In the genomic region with DNA sequence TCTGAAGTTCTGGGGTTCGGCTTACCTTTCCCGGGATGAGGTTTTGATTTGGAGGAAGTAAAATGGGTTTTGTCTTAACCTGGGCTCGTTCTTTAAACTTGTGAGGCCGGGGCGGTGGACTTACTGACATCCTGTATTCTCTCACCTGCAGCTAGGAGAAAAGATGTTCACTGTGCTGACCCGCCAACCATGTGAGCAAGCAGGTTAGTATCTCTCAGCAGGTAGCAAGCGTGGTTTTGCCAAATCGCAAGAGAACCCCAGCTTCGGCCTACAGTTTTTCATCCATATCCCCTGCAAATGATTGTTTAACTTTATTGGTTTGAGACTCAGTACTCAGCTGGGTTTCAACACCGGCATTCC, we compare ENCODE assay signal across 20 cellular contexts. TPM values are rescaled to one million over a fixed set of nuclear protein-coding genes. Genes with fewer than 3 reads are reported as not detected.
DNase-seq lines count a peak whose midpoint lies in the region; ATAC-seq and TF ChIP-seq lines count a peak whose summit lies in the region.
"Had no signal": no experiment of that assay in that cellular context is flagged by ENCODE, and none has a peak within 500 bp of the region (broad histone marks: within the 10 kb centered on the region; RNA-seq: fewer than 3 reads in every experiment).

No MANE protein-coding gene starts in this region.

- no peaks in the 10 kb centered on the region for H3K9me3 ChIP-seq in PC-9 (ENCODE audit: insufficient read depth, low read depth)
- H3K9me3 ChIP-seq: right atrium auricular region had no signal

- TF ChIP-seq CTCF in PC-9 (conservative IDR thresholded peaks at IDR 0.05) = no peak
- no peak for TF ChIP-seq CTCF in nephron progenitor cell (IDR thresholded peaks at IDR 0.05)

- H3K36me3 Mint-ChIP-seq in nephron progenitor cell (ENCODE audit: low read depth) = no peaks in the 10 kb centered on the region
- H3K36me3 Mint-ChIP-seq in activated T-helper 1 cell treated with anti-CD3 and anti-CD28 coated beads, Interleukin-12 subunit alpha, Interleukin-12 subunit beta, Interleukin-2, Interleukin-4 antibody, amounts not matched to agents 30 ng/mL and 10 ng/mL and 1 ng/mL, durations not matched to agents 14 hours and 24 hours and 36 hours (ENCODE audit: low read depth) = no peaks in the 10 kb centered on the region

- no peaks in the 10 kb centered on the region for H3K4me1 Mint-ChIP-seq in nephron progenitor cell
- peaks cover 9% of the 10 kb centered on the region for H3K4me1 Mint-ChIP-seq in activated T-helper 1 cell treated with anti-CD3 and anti-CD28 coated beads, Interleukin-12 subunit alpha, Interleukin-12 subunit beta, Interleukin-2, Interleukin-4 antibody, amounts not matched to agents 30 ng/mL and 10 ng/mL and 1 ng/mL, durations not matched to agents 14 hours and 24 hours and 36 hours (ENCODE audit: low read depth)

- H3K27ac ChIP-seq in PC-9 = no peak overlapping the region
- H3K27ac ChIP-seq: right atrium auricular region, WERI-Rb-1 had no signal

- CTCF ChIA-PET in PC-9 (lab: Charles Lee) = no interaction called here

- in situ Hi-C loops in G401 (cut with HindIII; ENCODE audit: low sequenced_read_pairs) = no loop called here

- POLR2A ChIA-PET in PC-9 (lab: Charles Lee; ENCODE audit: unreplicated experiment) = no interaction called here

- H3K9me2 ChIP-seq in PC-9 (ENCODE audit: insufficient read depth) = no peaks in the 10 kb centered on the region

- H3K27me3 ChIP-seq in PC-9 (ENCODE audit: insufficient read depth, low read depth) = no peaks in the 10 kb centered on the region
- H3K27me3 ChIP-seq: right atrium auricular region had no signal

- H3K79me2 ChIP-seq in PC-9 (ENCODE audit: low read depth) = no peaks in the 10 kb centered on the region

- DNase-seq in G401 (ENCODE audit: low spot score) (peak; percentile 63), PC-9 (no peak), nephron progenitor cell (no peak), NAMALWA (ENCODE audit: low spot score) (no peak), SIG-M5 treated with dmso at 0.1 percent for 504 hours (lab: John Stamatoyannopoulos, UW; ENCODE audit: unreplicated experiment) (no peak)
- no peak for DNase-seq in activated T-helper 1 cell treated with anti-CD3 and anti-CD28 coated beads, Interleukin-12 subunit alpha, Interleukin-12 subunit beta, Interleukin-2, Interleukin-4 antibody, amounts not matched to agents 30 ng/mL and 10 ng/mL and 1 ng/mL, durations not matched to agents 14 hours and 24 hours and 36 hours (ENCODE audit: low spot score)
- DNase-seq: activated CD8-positive, alpha-beta T cell treated with anti-CD3 and anti-CD28 coated beads, Interleukin-2, amount 10 ng/mL, durations not matched to agents 7 days and 5 days; AML-193; amniotic stem cell; left ventricle myocardium superior; NCI-H1694; NCI-H82; RPMI8226; WERI-Rb-1 had no signal

- no peak overlapping the region for H3K4me3 ChIP-seq in PC-9

- peak overlapping the region; percentile 92; the same call in 1 of the 2 replicates for H3K4me2 ChIP-seq in PC-9

- no peaks in the 10 kb centered on the region for H3K36me3 ChIP-seq in PC-9 (ENCODE audit: low read depth)
- H3K36me3 ChIP-seq: right atrium auricular region, WERI-Rb-1 had no signal

- no TSS peak for BruUV-seq in PC-9 (replicated peaks; lab: Mats Ljungman, UMichigan)

- no peak overlapping the region for H3K27ac Mint-ChIP-seq in nephron progenitor cell
- H3K27ac Mint-ChIP-seq in activated T-helper 1 cell treated with anti-CD3 and anti-CD28 coated beads, Interleukin-12 subunit alpha, Interleukin-12 subunit beta, Interleukin-2, Interleukin-4 antibody, amounts not matched to agents 30 ng/mL and 10 ng/mL and 1 ng/mL, durations not matched to agents 14 hours and 24 hours and 36 hours = no peak overlapping the region
- H3K27ac Mint-ChIP-seq: activated CD8-positive, alpha-beta T cell treated with anti-CD3 and anti-CD28 coated beads, Interleukin-2, amount 10 ng/mL, durations not matched to agents 7 days and 5 days; dendritic cell treated with granulocyte-macrophage colony-stimulating factor and Interleukin-4, amounts not matched to agents 40 ng/mL and 50 ng/mL, for 4 days had no signal

- intact Hi-C loops in PC-9 (cut with micrococcal nuclease; ENCODE audit: unreplicated experiment) = no loop called here
- intact Hi-C loops in activated T-helper 1 cell treated with anti-CD3 and anti-CD28 coated beads, Interleukin-12 subunit alpha, Interleukin-12 subunit beta, Interleukin-2, Interleukin-4 antibody, amounts not matched to agents 30 ng/mL and 10 ng/mL and 1 ng/mL, durations not matched to agents 14 hours and 24 hours and 36 hours (cut with micrococcal nuclease) = no loop called here

- peaks cover 7% of the 10 kb centered on the region for H3K9me3 Mint-ChIP-seq in nephron progenitor cell
- H3K9me3 Mint-ChIP-seq in activated T-helper 1 cell treated with anti-CD3 and anti-CD28 coated beads, Interleukin-12 subunit alpha, Interleukin-12 subunit beta, Interleukin-2, Interleukin-4 antibody, amounts not matched to agents 30 ng/mL and 10 ng/mL and 1 ng/mL, durations not matched to agents 14 hours and 24 hours and 36 hours = no peaks in the 10 kb centered on the region
- H3K9me3 Mint-ChIP-seq: dendritic cell treated with granulocyte-macrophage colony-stimulating factor and Interleukin-4, amounts not matched to agents 40 ng/mL and 50 ng/mL, for 4 days; neural crest cell had no signal

- no peaks in the 10 kb centered on the region for H4K20me1 ChIP-seq in PC-9 (ENCODE audit: insufficient read depth)

- ATAC-seq in esophagus mucosa = peak; percentile 21
- ATAC-seq in HG02798 (IDR thresholded peaks at IDR 0.05; ENCODE audit: poor library complexity, unreplicated experiment) = no peak
- ATAC-seq: left ventricle myocardium superior had no signal

- H2AFZ ChIP-seq in PC-9 = no peak overlapping the region

- no peaks in the 10 kb centered on the region for H3F3A ChIP-seq in PC-9 (ENCODE audit: insufficient read depth, low read depth)

- H3K27me3 Mint-ChIP-seq in nephron progenitor cell (ENCODE audit: low read depth, poor library complexity) = peaks cover 86% of the 10 kb centered on the region
- peaks cover 26% of the 10 kb centered on the region for H3K27me3 Mint-ChIP-seq in activated T-helper 1 cell treated with anti-CD3 and anti-CD28 coated beads, Interleukin-12 subunit alpha, Interleukin-12 subunit beta, Interleukin-2, Interleukin-4 antibody, amounts not matched to agents 30 ng/mL and 10 ng/mL and 1 ng/mL, durations not matched to agents 14 hours and 24 hours and 36 hours (ENCODE audit: insufficient read depth)

- peaks cover 4% of the 10 kb centered on the region; the same call in 1 of the 2 replicates for H3K4me1 ChIP-seq in PC-9 (replicated peaks; ENCODE audit: insufficient read depth)

- peak overlapping the region; percentile 86 for H3K4me3 Mint-ChIP-seq in nephron progenitor cell
- H3K4me3 Mint-ChIP-seq in activated T-helper 1 cell treated with anti-CD3 and anti-CD28 coated beads, Interleukin-12 subunit alpha, Interleukin-12 subunit beta, Interleukin-2, Interleukin-4 antibody, amounts not matched to agents 30 ng/mL and 10 ng/mL and 1 ng/mL, durations not matched to agents 14 hours and 24 hours and 36 hours = no peak overlapping the region
- H3K4me3 Mint-ChIP-seq: activated CD8-positive, alpha-beta T cell treated with anti-CD3 and anti-CD28 coated beads, Interleukin-2, amount 10 ng/mL, durations not matched to agents 7 days and 5 days; dendritic cell treated with granulocyte-macrophage colony-stimulating factor and Interleukin-4, amounts not matched to agents 40 ng/mL and 50 ng/mL, for 4 days had no signal

RNA-seq across cellular contexts. Expression of gene ENTPD3, which starts 0.9 kb away (rescaled TPM):
- total RNA-seq in G401 (2014; rRNA removed; shearing (Covaris generic)) = not detected in 2 replicates
- not detected in 2 replicates for total RNA-seq in PC-9 (2021)
- total RNA-seq in esophagus mucosa = 9.2 TPM
- not detected in 2 replicates for total RNA-seq in activated T-helper 1 cell treated with anti-CD3 and anti-CD28 coated beads, Interleukin-12 subunit alpha, Interleukin-12 subunit beta, Interleukin-2, Interleukin-4 antibody, amounts not matched to agents 30 ng/mL and 10 ng/mL and 1 ng/mL, durations not matched to agents 14 hours and 24 hours and 36 hours
- total RNA-seq: activated CD8-positive, alpha-beta T cell treated with anti-CD3 and anti-CD28 coated beads, Interleukin-2, amount 10 ng/mL, durations not matched to agents 7 days and 5 days; fibroblast of lung; neural crest cell had no signal
